8 cellular contexts compared by ENCODE assay signal in genomic region chr17:7989781-7990655, GRCh38. TPM values are rescaled to one million over a fixed set of nuclear protein-coding genes. Genes with fewer than 3 reads are reported as not detected.
A peak's percentile ranks its signal among the peaks of the same experiment; 100 is the strongest.
DNase-seq lines count a peak whose midpoint lies in the region; ATAC-seq, FAIRE-seq and TF ChIP-seq lines count a peak whose summit lies in the region.

No MANE protein-coding gene starts in this region.

- H3K9me3 ChIP-seq in adrenal gland (replicated peaks in 1 of 3) (no peaks in the 10 kb centered on the region), prostate gland (no peaks in the 10 kb centered on the region)

- ATAC-seq in GM23338 (peak; percentile 91), left ventricle myocardium superior (peak; percentile 91)

- no peaks in the 10 kb centered on the region for H3K9me2 ChIP-seq in GM23338 (ENCODE audit: insufficient read depth)

- H3K4me3 ChIP-seq in GM23338 = peak overlapping the region; percentile 83
- peak overlapping the region in 2 of 4 donors; percentile 40 to 56 for H3K4me3 ChIP-seq in adrenal gland
- peak overlapping the region; percentile 43 to 49 for H3K4me3 ChIP-seq in prostate gland

- DNase-seq in EH (ENCODE audit: low read depth) (peak; percentile 69), GM23338 (ENCODE audit: low spot score) (peak; percentile 95), NAMALWA (ENCODE audit: low spot score) (peak; percentile 78), SW480 (ENCODE audit: low spot score) (peak; percentile 86), adrenal gland (peak; percentile 64 to 90 (median 84)), left ventricle myocardium superior (peak; percentile 91), prostate gland (ENCODE audit: low spot score) (peak; percentile 79), urothelium cell line (ENCODE audit: low spot score) (peak; percentile 77)

- H3K27me3 ChIP-seq in GM23338 (ENCODE audit: insufficient read depth) (peaks cover 22% of the 10 kb centered on the region), adrenal gland (peaks cover 19% of the 10 kb centered on the region), prostate gland (replicated peaks; ENCODE audit: insufficient read depth) (no peaks in the 10 kb centered on the region)

- no peak overlapping the region for H3K27ac Mint-ChIP-seq in GM23338

- no peaks in the 10 kb centered on the region for H3K4me1 ChIP-seq in GM23338 (ENCODE audit: insufficient read depth)
- peaks cover 0 to 6% of the 10 kb centered on the region in 2 donors for H3K4me1 ChIP-seq in adrenal gland (replicated peaks in 1 of 2)
- no peaks in the 10 kb centered on the region for H3K4me1 ChIP-seq in prostate gland (replicated peaks)

- TF ChIP-seq CTCF in GM23338 (conservative IDR thresholded peaks at IDR 0.05; ENCODE audit: low read depth in 2 of 2) = peak; percentile 86 to 98
- TF ChIP-seq CTCF in adrenal gland (IDR thresholded peaks at IDR 0.05) = peak; percentile 82 to 96 (median 92)
- TF ChIP-seq CTCF in prostate gland (IDR thresholded peaks at IDR 0.05) = peak; percentile 94 to 98 (median 97)

- intact Hi-C loops in adrenal gland (cut with DNase I) = loop anchor here (5.0 to 10.0 kb wide), 6 partner anchors 55 to 243 kb away; partner anchors contain the start of genes CNTROB (in 1 of the 2) and TRAPPC1 (in 1 of the 2)
- intact Hi-C loops in left ventricle myocardium superior (cut with micrococcal nuclease) = loop anchor here (10.0 kb wide), 2 partner anchors 65 to 125 kb away; no protein-coding TSS in a partner anchor
- intact Hi-C loops in prostate gland (cut with DNase I) = loop anchor here (2.0 to 10.0 kb wide), 3 partner anchors 77 to 245 kb away; no protein-coding TSS in a partner anchor

- H3K4me3 Mint-ChIP-seq in GM23338 = peak overlapping the region; percentile 69

- peaks cover 9% of the 10 kb centered on the region; the same call in 2 of the 3 replicates for H3K9me3 Mint-ChIP-seq in GM23338

- peak overlapping the region; percentile 83 for H3K4me2 ChIP-seq in GM23338

- no peaks in the 10 kb centered on the region for H3F3A ChIP-seq in GM23338 (replicated peaks; ENCODE audit: low read depth)

- no peak for FAIRE-seq in urothelium cell line (lab: Jason Lieb, UNC)

- TF ChIP-seq POLR2A in adrenal gland (IDR thresholded peaks at IDR 0.05) = no peak
- no peak for TF ChIP-seq POLR2A in prostate gland (IDR thresholded peaks at IDR 0.05)

- H3K36me3 ChIP-seq in GM23338 (ENCODE audit: insufficient read depth) = no peaks in the 10 kb centered on the region
- H3K36me3 ChIP-seq in adrenal gland (replicated peaks in 1 of 2) = no peaks in the 10 kb centered on the region
- no peaks in the 10 kb centered on the region for H3K36me3 ChIP-seq in prostate gland

- peak overlapping the region; percentile 98 for H2AFZ ChIP-seq in GM23338

- H3K27ac ChIP-seq in GM23338 (ENCODE audit: low read depth) (no peak overlapping the region), adrenal gland (peak overlapping the region in 2 of 5 donors; percentile 33 to 51), prostate gland (peak overlapping the region; percentile 57 to 67)

- H3K36me3 Mint-ChIP-seq in GM23338 (ENCODE audit: low read depth) = no peaks in the 10 kb centered on the region; the same call in 2 of the 3 replicates

- H3K4me1 Mint-ChIP-seq in GM23338 = peaks cover 4% of the 10 kb centered on the region; the same call in 2 of the 3 replicates

- no peaks in the 10 kb centered on the region for H4K20me1 ChIP-seq in GM23338 (replicated peaks; ENCODE audit: insufficient read depth)

- peaks cover 25% of the 10 kb centered on the region for H3K27me3 Mint-ChIP-seq in GM23338 (ENCODE audit: insufficient read depth, low read depth, poor library complexity)

- 4 to 10% (median 6%) methylated on average over 19 to 59 of the region's 59 CpGs for WGBS in adrenal gland, 4 donors
- WGBS in prostate gland = 5% methylated on average over 54 of the region's 59 CpGs

- H3K79me2 ChIP-seq in GM23338 (replicated peaks; ENCODE audit: insufficient read depth) = no peaks in the 10 kb centered on the region

TF ChIP-seq in GM23338, 12 proteins besides CTCF, POLR2A, EP300 and RAD21 (continues in another document):
- TF ChIP-seq ETS1 (IDR thresholded peaks at IDR 0.05) (0 out of 2 replicates have a peak, but pooled peaks have one; percentile 30), REST (IDR thresholded peaks at IDR 0.05; ENCODE audit: unreplicated experiment) (no peak), EZH2 (IDR thresholded peaks at IDR 0.05; ENCODE audit: low read depth, unreplicated experiment) (no peak), ZNF114 (CRISPR knock-in tag; IDR thresholded peaks at IDR 0.05) (no peak), STAT1 (IDR thresholded peaks at IDR 0.05; ENCODE audit: unreplicated experiment) (no peak), ZNF331 (CRISPR knock-in tag; IDR thresholded peaks at IDR 0.05; ENCODE audit: low read depth) (no peak), POLR2AphosphoS5 (IDR thresholded peaks at IDR 0.05; ENCODE audit: low read depth) (peak; percentile 69)

RNA-seq across cellular contexts. Expression of gene GUCY2D, which starts 12.4 kb away (rescaled TPM):
- 0.07 TPM in 1 of 2 replicates, not detected in the other for total RNA-seq in GM23338 (2014; rRNA removed; shearing (Covaris generic))
- polyA plus RNA-seq in GM23338 (2016; fragmentation: Nextera tagmentation; extraction: Ambion mirVana) = 0.08 and 0.96 TPM in 2 replicates
- total RNA-seq in adrenal gland = not detected
- polyA plus RNA-seq in adrenal gland = not detected
- not detected for total RNA-seq in left ventricle myocardium superior
- total RNA-seq in prostate gland = 1 to 10 TPM in 1 of 2 donors, not detected in 1; 1.8 TPM

RNA-seq across cellular contexts. Expression of gene ALOX15B, which starts 48.8 kb away (rescaled TPM):
- total RNA-seq in GM23338 (2014; rRNA removed; shearing (Covaris generic)) = 0.39 and 0.45 TPM in 2 replicates
- polyA plus RNA-seq in GM23338 (2016; fragmentation: Nextera tagmentation; extraction: Ambion mirVana) = 0.33 and 0.42 TPM in 2 replicates
- total RNA-seq in adrenal gland = 1 to 10 TPM; 2.0 to 9.8 (median 4.6) TPM
- 1 to 10 TPM; 1.1 to 5.8 (median 2.0) TPM for polyA plus RNA-seq in adrenal gland
- not detected for total RNA-seq in left ventricle myocardium superior
- 100 to 1,000 TPM in 1 of 2 donors, 10 to 100 TPM in 1; 52.1 to 108 TPM for total RNA-seq in prostate gland

RNA-seq across cellular contexts. Expression of gene CNTROB, which starts 58.0 kb away (rescaled TPM):
- 18.4 and 18.5 TPM in 2 replicates for total RNA-seq in GM23338 (2014; rRNA removed; shearing (Covaris generic))
- polyA plus RNA-seq in GM23338 (2016; fragmentation: Nextera tagmentation; extraction: Ambion mirVana) = 16.3 and 17.8 TPM in 2 replicates
- total RNA-seq in adrenal gland = 10 to 100 TPM; 11.8 to 27.1 (median 19.2) TPM
- polyA plus RNA-seq in adrenal gland = 10 to 100 TPM; 14.8 to 85.2 (median 48.1) TPM
- total RNA-seq in left ventricle myocardium superior = 10.8 TPM
- total RNA-seq in prostate gland = 10 to 100 TPM; 25.2 to 42.0 TPM

RNA-seq across cellular contexts. Expression of gene TRAPPC1, which starts 58.3 kb away (rescaled TPM):
- 45.2 and 52.4 TPM in 2 replicates for total RNA-seq in GM23338 (2014; rRNA removed; shearing (Covaris generic))
- polyA plus RNA-seq in GM23338 (2016; fragmentation: Nextera tagmentation; extraction: Ambion mirVana) (211 and 234 TPM in 2 replicates), adrenal gland (100 to 1,000 TPM; 131 to 220 (median 166) TPM)
- total RNA-seq in adrenal gland (100 to 1,000 TPM in 4 of 8 donors, 10 to 100 TPM in 4; 48.6 to 161 (median 100) TPM), left ventricle myocardium superior (107 TPM), prostate gland (10 to 100 TPM; 57.9 to 70.9 TPM)

Comparison
In these comparisons a context has a peak if more than half of its experiments do, and no peak if none do; other contexts are left out.
1. RNA of gene ALOX15B, which starts 48.8 kb away (total RNA-seq): 52.1 to 108 TPM in prostate gland; 2.0 to 9.8 TPM in adrenal gland, 0.39 to 0.45 TPM in GM23338 and not detected in left ventricle myocardium superior (single experiment); every median in the first group is over 4 times any median in the second.
2. Peak in every context shown above with its lines, with median percentiles within 50 percentile points of each other: DNase-seq and CTCF ChIP-seq.